In genomic region chr5:55507574-55507973, GRCh38 we compare ENCODE assay signal across 33 cellular contexts.
"Had no signal": no experiment of that assay in that cellular context is flagged by ENCODE, and none has a peak within 500 bp of the region (broad histone marks: within the 10 kb centered on the region; RNA-seq: fewer than 3 reads in every experiment).

No MANE protein-coding gene starts in this region.

- ATAC-seq: activated CD8-positive, alpha-beta T cell treated with anti-CD3 and anti-CD28 coated beads for 36 hours; body of pancreas had no signal

- H3K27me3 Mint-ChIP-seq: activated CD4-positive, alpha-beta T cell treated with anti-CD3 and anti-CD28 coated beads, Interleukin-2, amount 10 ng/mL, durations not matched to agents 24 days and 14 days; activated CD8-positive, alpha-beta T cell treated with anti-CD3 and anti-CD28 coated beads for 36 hours; activated naive CD4-positive, alpha-beta T cell treated with anti-CD3 and anti-CD28 coated beads, Interleukin-2, amount 50 U/mL, for 24 hours; activated naive CD8-positive, alpha-beta T cell treated with anti-CD3 and anti-CD28 coated beads, Interleukin-2, amount 10 ng/mL, durations not matched to agents 7 days and 5 days; activated T-cell treated with anti-CD3 and anti-CD28 coated beads, Interleukin-2, amount 50 U/mL, for 24 hours had no signal

- H3K36me3 ChIP-seq: breast epithelium, MG63, Peyer's patch, SJSA1 had no signal

- H3K27me3 ChIP-seq: body of pancreas, breast epithelium, MG63, Peyer's patch, SJSA1 had no signal

- H3K4me3 ChIP-seq: body of pancreas, breast epithelium, MG63, Peyer's patch, SJSA1 had no signal

- H3K27ac ChIP-seq: breast epithelium, SJSA1 had no signal

- H3K27ac Mint-ChIP-seq: activated CD4-positive, alpha-beta T cell treated with anti-CD3 and anti-CD28 coated beads, Interleukin-2, amount 10 ng/mL, durations not matched to agents 24 days and 14 days; activated CD8-positive, alpha-beta T cell treated with anti-CD3 and anti-CD28 coated beads for 36 hours; activated naive CD4-positive, alpha-beta T cell treated with anti-CD3 and anti-CD28 coated beads, Interleukin-2, amount 50 U/mL, for 24 hours; activated naive CD8-positive, alpha-beta T cell treated with anti-CD3 and anti-CD28 coated beads, Interleukin-2, amount 10 ng/mL, durations not matched to agents 7 days and 5 days; activated T-cell treated with anti-CD3 and anti-CD28 coated beads, Interleukin-2, amount 50 U/mL, for 24 hours; activated T-helper 2 cell treated with anti-CD3 and anti-CD28 coated beads, Interferon-gamma antibody, Interleukin-2, Interleukin-4, amounts not matched to agents 10 μg/mL and 5 μg/mL and 100 μg/mL, durations not matched to agents 14 hours and 24 hours and 36 hours; T-helper 1 cell treated with Interleukin-12 subunit alpha and Interleukin-12 subunit beta and Interleukin-4 antibody, amounts not matched to agents 30 μg/mL and 1 μg/mL, for 36 hours; T-helper 2 cell treated with Interferon-gamma antibody and Interleukin-4, amounts not matched to agents 5 μg/mL and 100 μg/mL, for 36 hours had no signal

- DNase-seq: activated CD4-positive, alpha-beta T cell treated with anti-CD3 and anti-CD28 coated beads, Interleukin-2, amount 10 ng/mL, durations not matched to agents 24 days and 14 days; activated CD4-positive, alpha-beta T cell treated with anti-CD3 and anti-CD28 coated beads, Interleukin-2, amount 50 U/mL, for 4 hours; activated CD8-positive, alpha-beta T cell treated with anti-CD3 and anti-CD28 coated beads for 36 hours; activated gamma-delta T cell; activated naive CD4-positive, alpha-beta T cell treated with Interleukin-2 at 50 U/mL for 16 hours; activated naive CD8-positive, alpha-beta T cell treated with anti-CD3 and anti-CD28 coated beads, Interleukin-2, amount 10 ng/mL, durations not matched to agents 7 days and 5 days; activated T-cell treated with anti-CD3 and anti-CD28 coated beads, Interleukin-2, amount 50 U/mL, for 24 hours; amygdala; body of pancreas; Kasumi-1; KG1; MG63; NCI-H1048; NCI-H1105 treated with DMSO at 0.1 percent for 48 hours; NCI-H1436; NCI-H1694; NCI-H2029 treated with DMSO at 0.1 percent for 48 hours; NCI-H2107; NCI-H2171; NCI-H510A; NCI-H526; NCI-H748 treated with DMSO at 0.1 percent for 48 hours; NK-92 treated with Interleukin-12 subunit alpha and Interleukin-12 subunit beta, amount 100 ng/mL, for 24 hours; Peyer's patch; RPMI8226; SHP77 treated with DMSO at 0.1 percent for 48 hours; SK-N-SH had no signal

- H3K9me3 ChIP-seq: body of pancreas, breast epithelium, MG63, Peyer's patch, SJSA1, SK-N-SH had no signal

- H3K4me1 ChIP-seq: breast epithelium, SJSA1 had no signal

- H3K4me3 Mint-ChIP-seq: activated CD4-positive, alpha-beta T cell treated with anti-CD3 and anti-CD28 coated beads, Interleukin-2, amount 10 ng/mL, durations not matched to agents 24 days and 14 days; activated CD8-positive, alpha-beta T cell treated with anti-CD3 and anti-CD28 coated beads for 36 hours; activated naive CD4-positive, alpha-beta T cell treated with anti-CD3 and anti-CD28 coated beads, Interleukin-2, amount 50 U/mL, for 24 hours; activated naive CD8-positive, alpha-beta T cell treated with anti-CD3 and anti-CD28 coated beads, Interleukin-2, amount 10 ng/mL, durations not matched to agents 7 days and 5 days; activated T-cell treated with anti-CD3 and anti-CD28 coated beads, Interleukin-2, amount 50 U/mL, for 24 hours; T-helper 1 cell treated with Interleukin-12 subunit alpha and Interleukin-12 subunit beta and Interleukin-4 antibody, amounts not matched to agents 30 μg/mL and 1 μg/mL, for 36 hours; T-helper 2 cell treated with Interferon-gamma antibody and Interleukin-4, amounts not matched to agents 5 μg/mL and 100 μg/mL, for 36 hours had no signal

- H3K9me3 Mint-ChIP-seq: activated CD4-positive, alpha-beta T cell treated with anti-CD3 and anti-CD28 coated beads, Interleukin-2, amount 10 ng/mL, durations not matched to agents 24 days and 14 days; activated CD8-positive, alpha-beta T cell treated with anti-CD3 and anti-CD28 coated beads for 36 hours; activated naive CD4-positive, alpha-beta T cell treated with anti-CD3 and anti-CD28 coated beads, Interleukin-2, amount 50 U/mL, for 24 hours; activated naive CD8-positive, alpha-beta T cell treated with anti-CD3 and anti-CD28 coated beads, Interleukin-2, amount 10 ng/mL, durations not matched to agents 7 days and 5 days; activated T-cell treated with anti-CD3 and anti-CD28 coated beads, Interleukin-2, amount 50 U/mL, for 24 hours; activated T-helper 2 cell treated with anti-CD3 and anti-CD28 coated beads, Interferon-gamma antibody, Interleukin-2, Interleukin-4, amounts not matched to agents 10 μg/mL and 5 μg/mL and 100 μg/mL, durations not matched to agents 14 hours and 24 hours and 36 hours; T-helper 1 cell treated with Interleukin-12 subunit alpha and Interleukin-12 subunit beta and Interleukin-4 antibody, amounts not matched to agents 30 μg/mL and 1 μg/mL, for 36 hours; T-helper 2 cell treated with Interferon-gamma antibody and Interleukin-4, amounts not matched to agents 5 μg/mL and 100 μg/mL, for 36 hours had no signal
